1 cellular context compared by ENCODE assay signal in the genomic region with DNA sequence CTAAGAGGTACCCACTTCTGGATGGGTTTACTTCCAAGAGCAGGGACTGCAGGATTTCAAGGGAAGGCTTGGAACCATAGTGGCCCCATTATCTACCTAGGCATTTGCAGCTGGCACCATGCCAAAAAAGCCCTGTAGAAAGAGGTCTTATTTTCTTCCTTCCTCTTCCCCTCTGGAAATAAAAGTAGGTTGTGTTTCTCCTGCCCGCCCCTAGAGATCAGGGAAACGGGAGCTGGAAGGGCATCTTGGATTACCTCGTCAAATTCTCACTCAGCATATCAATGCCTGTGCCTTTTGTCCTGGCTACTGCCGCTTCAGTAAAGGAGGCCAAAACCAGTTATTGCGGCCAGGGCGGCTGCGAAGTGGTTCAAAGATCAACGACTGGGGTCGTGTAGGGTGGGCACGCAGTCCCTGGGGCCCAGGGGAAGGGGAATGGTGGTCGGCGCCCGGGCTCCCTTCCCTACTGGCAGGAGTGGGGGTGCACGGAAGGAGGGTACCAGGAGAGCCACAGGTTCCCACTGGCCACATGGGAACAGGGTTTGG.
TF ChIP-seq lines count a peak whose summit lies in the region.

No MANE protein-coding gene starts in this region.

TF ChIP-seq in neural cell, 6 proteins besides CTCF, POLR2A, EP300 and RAD21 (continued from another document):
- TF ChIP-seq SMC3 (conservative IDR thresholded peaks at IDR 0.05; ENCODE audit: poor library complexity) = no peak
